ENCODE assay signal across 37 cellular contexts in genomic region chr7:79141252-79141651, GRCh38.
"Had no signal": no experiment of that assay in that cellular context is flagged by ENCODE, and none has a peak within 500 bp of the region (broad histone marks: within the 10 kb centered on the region; RNA-seq: fewer than 3 reads in every experiment).

No MANE protein-coding gene starts in this region.

- H3K4me3 Mint-ChIP-seq: activated B cell treated with CpG ODN at 0.5 μM for 24 hours; activated CD4-positive, alpha-beta memory T cell treated with anti-CD3 and anti-CD28 coated beads for 36 hours; activated CD4-positive, alpha-beta T cell treated with anti-CD3 and anti-CD28 coated beads, Interleukin-2, amount 10 ng/mL, durations not matched to agents 24 days and 14 days; activated CD8-positive, alpha-beta T cell treated with anti-CD3 and anti-CD28 coated beads for 36 hours; activated naive CD4-positive, alpha-beta T cell treated with anti-CD3 and anti-CD28 coated beads, Interleukin-2, amount 10 ng/mL, durations not matched to agents 7 days and 5 days; activated naive CD4-positive, alpha-beta T cell treated with anti-CD3 and anti-CD28 coated beads, Interleukin-2, amount 50 U/mL, for 24 hours; activated naive CD8-positive, alpha-beta T cell; activated naive CD8-positive, alpha-beta T cell treated with anti-CD3 and anti-CD28 coated beads, Interleukin-2, amount 10 ng/mL, durations not matched to agents 7 days and 5 days; activated naive CD8-positive, alpha-beta T cell treated with anti-CD3 and anti-CD28 coated beads, Interleukin-2, amount 50 U/mL, for 24 hours; brain; central memory CD8-positive, alpha-beta T cell; T-helper 1 cell treated with Interleukin-12 subunit alpha and Interleukin-12 subunit beta and Interleukin-4 antibody, amounts not matched to agents 30 μg/mL and 1 μg/mL, for 36 hours; T-helper 2 cell treated with Interferon-gamma antibody and Interleukin-4, amounts not matched to agents 5 μg/mL and 100 μg/mL, for 36 hours had no signal

- FAIRE-seq: bronchial epithelial cell, TTC549 had no signal

- H3K4me3 ChIP-seq: ascending aorta, cardiac muscle cell had no signal

- H3K27me3 ChIP-seq: ascending aorta, cardiac muscle cell had no signal

- H3K36me3 Mint-ChIP-seq: activated CD4-positive, alpha-beta memory T cell treated with anti-CD3 and anti-CD28 coated beads for 36 hours; activated naive CD4-positive, alpha-beta T cell treated with anti-CD3 and anti-CD28 coated beads, Interleukin-2, amount 10 ng/mL, durations not matched to agents 7 days and 5 days; activated naive CD4-positive, alpha-beta T cell treated with anti-CD3 and anti-CD28 coated beads, Interleukin-2, amount 50 U/mL, for 24 hours; activated naive CD8-positive, alpha-beta T cell; activated naive CD8-positive, alpha-beta T cell treated with anti-CD3 and anti-CD28 coated beads, Interleukin-2, amount 10 ng/mL, durations not matched to agents 7 days and 5 days; brain had no signal

- DNase-seq: activated B cell treated with CpG ODN at 0.5 μM for 24 hours; activated CD4-positive, alpha-beta memory T cell treated with anti-CD3 and anti-CD28 coated beads for 36 hours; activated CD4-positive, alpha-beta T cell treated with anti-CD3 and anti-CD28 coated beads for 4 hours; activated CD4-positive, alpha-beta T cell treated with anti-CD3 and anti-CD28 coated beads, Interleukin-2, amount 10 ng/mL, durations not matched to agents 24 days and 14 days; activated CD4-positive, alpha-beta T cell treated with anti-CD3 and anti-CD28 coated beads, Interleukin-2, amount 50 U/mL, for 1 hour; activated CD4-positive, alpha-beta T cell treated with anti-CD3 and anti-CD28 coated beads, Interleukin-2, amount 50 U/mL, for 4 hours; activated CD4-positive, CD25-positive, alpha-beta regulatory T cell treated with anti-CD3 and anti-CD28 coated beads, Interleukin-2, amount 50 U/mL, for 72 hours; activated CD8-positive, alpha-beta memory T cell treated with anti-CD3 and anti-CD28 coated beads, Interleukin-2, amount 50 U/mL, for 4 hours; activated CD8-positive, alpha-beta T cell treated with anti-CD3 and anti-CD28 coated beads for 36 hours; activated effector memory CD4-positive, alpha-beta T cell treated with Interleukin-2 at 50 U/mL for 16 hours; activated gamma-delta T cell; activated naive CD4-positive, alpha-beta T cell treated with anti-CD3 and anti-CD28 coated beads, Interleukin-2, amount 10 ng/mL, durations not matched to agents 7 days and 5 days; activated naive CD4-positive, alpha-beta T cell treated with Interleukin-2 at 50 U/mL for 16 hours; activated naive CD8-positive, alpha-beta T cell treated with anti-CD3 and anti-CD28 coated beads, Interleukin-2, amount 10 ng/mL, durations not matched to agents 7 days and 5 days; activated naive CD8-positive, alpha-beta T cell treated with anti-CD3 and anti-CD28 coated beads, Interleukin-2, amount 50 U/mL, for 24 hours; activated T-cell treated with anti-CD3 and anti-CD28 coated beads for 4 hours; activated T-cell treated with anti-CD3 and anti-CD28 coated beads, Interleukin-2, amount 50 U/mL, for 1 hour; activated T-cell treated with anti-CD3 and anti-CD28 coated beads, Interleukin-2, amount 50 U/mL, for 48 hours; amygdala; anterior cingulate cortex; caudate nucleus; cerebellar nuclear complex; T-helper 1 cell; T-helper 2 cell; T-helper 9 cell had no signal

- H3K36me3 ChIP-seq: ascending aorta, cardiac muscle cell had no signal

- ATAC-seq: activated CD8-positive, alpha-beta T cell treated with anti-CD3 and anti-CD28 coated beads for 36 hours; activated naive CD8-positive, alpha-beta T cell treated with anti-CD3 and anti-CD28 coated beads, Interleukin-2, amount 50 U/mL, for 24 hours had no signal

- H3K9me3 Mint-ChIP-seq: activated naive CD4-positive, alpha-beta T cell treated with anti-CD3 and anti-CD28 coated beads, Interleukin-2, amount 50 U/mL, for 24 hours; activated naive CD8-positive, alpha-beta T cell treated with anti-CD3 and anti-CD28 coated beads, Interleukin-2, amount 50 U/mL, for 24 hours; activated T-helper 2 cell treated with anti-CD3 and anti-CD28 coated beads, Interferon-gamma antibody, Interleukin-2, Interleukin-4, amounts not matched to agents 10 μg/mL and 5 μg/mL and 100 μg/mL, durations not matched to agents 14 hours and 24 hours and 36 hours; T-helper 1 cell treated with Interleukin-12 subunit alpha and Interleukin-12 subunit beta and Interleukin-4 antibody, amounts not matched to agents 30 μg/mL and 1 μg/mL, for 36 hours had no signal

- H3K27me3 Mint-ChIP-seq: activated B cell treated with CpG ODN at 0.5 μM for 24 hours; activated CD4-positive, alpha-beta memory T cell treated with anti-CD3 and anti-CD28 coated beads for 36 hours; activated CD4-positive, alpha-beta T cell treated with anti-CD3 and anti-CD28 coated beads, Interleukin-2, amount 10 ng/mL, durations not matched to agents 24 days and 14 days; activated CD8-positive, alpha-beta T cell treated with anti-CD3 and anti-CD28 coated beads for 36 hours; activated naive CD4-positive, alpha-beta T cell treated with anti-CD3 and anti-CD28 coated beads, Interleukin-2, amount 10 ng/mL, durations not matched to agents 7 days and 5 days; activated naive CD4-positive, alpha-beta T cell treated with anti-CD3 and anti-CD28 coated beads, Interleukin-2, amount 50 U/mL, for 24 hours; activated naive CD8-positive, alpha-beta T cell; activated naive CD8-positive, alpha-beta T cell treated with anti-CD3 and anti-CD28 coated beads, Interleukin-2, amount 10 ng/mL, durations not matched to agents 7 days and 5 days; activated naive CD8-positive, alpha-beta T cell treated with anti-CD3 and anti-CD28 coated beads, Interleukin-2, amount 50 U/mL, for 24 hours; brain; central memory CD8-positive, alpha-beta T cell had no signal

- H3K27ac ChIP-seq: ascending aorta, cardiac muscle cell, VCaP had no signal

- H3K27ac Mint-ChIP-seq: activated B cell treated with CpG ODN at 0.5 μM for 24 hours; activated CD4-positive, alpha-beta memory T cell treated with anti-CD3 and anti-CD28 coated beads for 36 hours; activated CD4-positive, alpha-beta T cell treated with anti-CD3 and anti-CD28 coated beads, Interleukin-2, amount 10 ng/mL, durations not matched to agents 24 days and 14 days; activated CD8-positive, alpha-beta T cell treated with anti-CD3 and anti-CD28 coated beads for 36 hours; activated naive CD4-positive, alpha-beta T cell treated with anti-CD3 and anti-CD28 coated beads, Interleukin-2, amount 10 ng/mL, durations not matched to agents 7 days and 5 days; activated naive CD4-positive, alpha-beta T cell treated with anti-CD3 and anti-CD28 coated beads, Interleukin-2, amount 50 U/mL, for 24 hours; activated naive CD8-positive, alpha-beta T cell; activated naive CD8-positive, alpha-beta T cell treated with anti-CD3 and anti-CD28 coated beads, Interleukin-2, amount 10 ng/mL, durations not matched to agents 7 days and 5 days; activated naive CD8-positive, alpha-beta T cell treated with anti-CD3 and anti-CD28 coated beads, Interleukin-2, amount 50 U/mL, for 24 hours; activated T-helper 2 cell treated with anti-CD3 and anti-CD28 coated beads, Interferon-gamma antibody, Interleukin-2, Interleukin-4, amounts not matched to agents 10 μg/mL and 5 μg/mL and 100 μg/mL, durations not matched to agents 14 hours and 24 hours and 36 hours; T-helper 1 cell treated with Interleukin-12 subunit alpha and Interleukin-12 subunit beta and Interleukin-4 antibody, amounts not matched to agents 30 μg/mL and 1 μg/mL, for 36 hours; T-helper 2 cell treated with Interferon-gamma antibody and Interleukin-4, amounts not matched to agents 5 μg/mL and 100 μg/mL, for 36 hours had no signal

- H3K4me1 Mint-ChIP-seq: activated B cell treated with CpG ODN at 0.5 μM for 24 hours; activated CD4-positive, alpha-beta T cell treated with anti-CD3 and anti-CD28 coated beads, Interleukin-2, amount 10 ng/mL, durations not matched to agents 24 days and 14 days; activated naive CD4-positive, alpha-beta T cell treated with anti-CD3 and anti-CD28 coated beads, Interleukin-2, amount 10 ng/mL, durations not matched to agents 7 days and 5 days; activated naive CD4-positive, alpha-beta T cell treated with anti-CD3 and anti-CD28 coated beads, Interleukin-2, amount 50 U/mL, for 24 hours; activated naive CD8-positive, alpha-beta T cell treated with anti-CD3 and anti-CD28 coated beads, Interleukin-2, amount 10 ng/mL, durations not matched to agents 7 days and 5 days; activated naive CD8-positive, alpha-beta T cell treated with anti-CD3 and anti-CD28 coated beads, Interleukin-2, amount 50 U/mL, for 24 hours; central memory CD8-positive, alpha-beta T cell had no signal

- H3K9me3 ChIP-seq: ascending aorta had no signal
